ENCODE assay signal across 8 cellular contexts in the genomic region with DNA sequence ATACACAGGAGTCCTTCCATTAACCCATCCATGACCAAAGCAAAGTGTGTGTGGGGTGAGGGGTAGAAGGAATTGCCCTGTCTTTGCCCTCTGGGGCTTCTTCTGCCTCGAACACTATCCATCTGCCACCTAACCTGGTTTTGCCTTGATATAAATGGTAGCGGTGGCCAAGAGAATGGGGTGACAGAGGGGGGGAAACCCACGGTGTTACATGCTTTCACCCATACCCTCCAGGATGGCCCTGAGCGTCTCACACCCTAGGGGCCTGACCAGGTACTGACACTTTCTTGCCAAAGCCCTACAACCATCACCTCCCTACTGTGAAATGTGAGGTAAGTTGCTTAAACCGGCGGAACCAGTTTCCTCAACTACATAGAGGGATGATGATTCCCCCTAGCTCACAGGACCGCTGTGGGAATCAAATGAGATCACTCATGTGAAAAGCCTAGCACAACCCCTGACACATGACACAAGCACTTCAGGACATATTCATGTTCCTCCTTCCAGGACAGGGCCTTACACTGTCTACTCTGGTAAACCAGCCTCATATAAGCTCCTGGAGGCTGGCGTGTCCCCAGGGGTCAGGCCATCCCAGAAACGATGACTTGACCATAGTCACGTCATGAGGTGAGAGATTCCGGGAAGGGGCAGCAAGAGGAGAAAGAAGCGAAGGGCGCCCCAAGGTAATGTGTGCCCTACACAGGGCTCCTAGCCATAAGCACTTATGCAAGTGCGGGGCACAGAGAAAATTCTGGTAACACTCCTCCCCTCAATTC. TPM values are rescaled to one million over a fixed set of nuclear protein-coding genes. Genes with fewer than 3 reads are reported as not detected.
DNase-seq lines count a peak whose midpoint lies in the region; ATAC-seq and TF ChIP-seq lines count a peak whose summit lies in the region.

No MANE protein-coding gene starts in this region.

- DNase-seq in A673 (ENCODE audit: low spot score) (peak; percentile 53), NCI-H748 (lab: John Stamatoyannopoulos, UW; ENCODE audit: unreplicated experiment) (peak; percentile 96), foreskin fibroblast (peak in 1 of 2 donors; percentile 49), neuronal stem cell (ENCODE audit: low spot score) (no peak), aorta (peak; percentile 72 to 75)
- peak; percentile 80 to 83 for DNase-seq in activated T-cell treated with anti-CD3 and anti-CD28 coated beads, Interleukin-2, amount 50 U/mL, for 48 hours

- H3K18ac ChIP-seq in neuronal stem cell (ENCODE audit: low read length) = no peak overlapping the region

- no CpG with 5 or more reads among the region's 14 CpGs for WGBS in neuronal stem cell (ENCODE audit: extremely low coverage in 2 of 2, insufficient read length in 2 of 2, insufficient replicate concordance in 1 of 2), 2 donors
- WGBS in aorta, 2 donors = 78% methylated on average over 14 of the region's 14 CpGs

- H2BK5ac ChIP-seq in neuronal stem cell (ENCODE audit: low read length) = no peak overlapping the region

- no peaks in the 10 kb centered on the region for H3K36me3 ChIP-seq in A673 (ENCODE audit: insufficient read depth, low read length, poor library complexity, severe bottlenecking)
- H3K36me3 ChIP-seq in neuronal stem cell (replicated peaks in 1 of 2; ENCODE audit: control insufficient read depth in 2 of 2, insufficient read depth in 2 of 2, low read length in 2 of 2) = no peaks in the 10 kb centered on the region
- H3K36me3 ChIP-seq in aorta (ENCODE audit: control insufficient read depth in 1 of 2, insufficient read depth in 2 of 2, low read length in 1 of 2) = no peaks in the 10 kb centered on the region

- TF ChIP-seq CTCF in A673 (conservative IDR thresholded peaks at IDR 0.05; ENCODE audit: low read depth, low read length) (0 out of 2 replicates have a peak, but pooled peaks have one; percentile 17), foreskin fibroblast (IDR thresholded peaks at IDR 0.05; ENCODE audit: low read depth, low read length) (no peak)

- peak overlapping the region; percentile 87 for H2AFZ ChIP-seq in neuronal stem cell (ENCODE audit: low read length)

- peak overlapping the region; percentile 73 for H3K4me2 ChIP-seq in neuronal stem cell (ENCODE audit: insufficient read depth, low read length, poor library complexity, severe bottlenecking)

- H3K9me3 ChIP-seq in A673 (ENCODE audit: low read depth, low read length, poor library complexity, severe bottlenecking) = no peaks in the 10 kb centered on the region
- H3K9me3 ChIP-seq in neuronal stem cell (replicated peaks in 1 of 2; ENCODE audit: control insufficient read depth in 2 of 2, insufficient read depth in 1 of 2, low read depth in 1 of 2, low read length in 2 of 2) = no peaks in the 10 kb centered on the region
- H3K9me3 ChIP-seq in aorta (ENCODE audit: control insufficient read depth, low read length) = no peaks in the 10 kb centered on the region

- no peak overlapping the region for H4K8ac ChIP-seq in neuronal stem cell (ENCODE audit: low read depth, low read length)

- H3K27me3 ChIP-seq in A673 (replicated peaks; ENCODE audit: insufficient read depth, low read depth, low read length, poor library complexity) (no peaks in the 10 kb centered on the region), neuronal stem cell (ENCODE audit: control insufficient read depth in 3 of 3, insufficient read depth in 3 of 3, low read depth in 1 of 3, low read length in 3 of 3) (no peaks in the 10 kb centered on the region), aorta (ENCODE audit: control insufficient read depth in 1 of 2, insufficient read depth in 2 of 2, low read length in 1 of 2) (no peaks in the 10 kb centered on the region)

- intact Hi-C loops in A673 (cut with micrococcal nuclease; ENCODE audit: unreplicated experiment) (no loop called here), aorta (cut with DNase I) (loop anchor here in 1 of 2 donors (5.0 kb wide), 1 partner anchor 54 kb away; the partner anchor contains the start of gene PCBP1)

- H3K4me1 ChIP-seq in A673 (ENCODE audit: insufficient read depth, low read length, poor library complexity, severe bottlenecking) = peaks cover 9% of the 10 kb centered on the region
- peaks cover 18 to 20% of the 10 kb centered on the region in 2 donors for H3K4me1 ChIP-seq in neuronal stem cell (ENCODE audit: control insufficient read depth in 2 of 2, insufficient read depth in 1 of 2, low read depth in 1 of 2, low read length in 2 of 2)
- H3K4me1 ChIP-seq in aorta (ENCODE audit: control insufficient read depth in 1 of 2, insufficient read depth in 2 of 2, low read length in 2 of 2) = no peaks in the 10 kb centered on the region

- TSS peak; percentile 84 for BruUV-seq in A673 (replicated peaks; lab: Mats Ljungman, UMichigan)

- no peak overlapping the region for H3K4ac ChIP-seq in neuronal stem cell (ENCODE audit: low read length)

- CTCF ChIA-PET in A673 (lab: Charles Lee) = no interaction called here

- no peak overlapping the region for H2BK15ac ChIP-seq in neuronal stem cell (ENCODE audit: low read length)

- H2BK12ac ChIP-seq in neuronal stem cell (ENCODE audit: low read length) = no peak overlapping the region

- no peak overlapping the region for H3K14ac ChIP-seq in neuronal stem cell (ENCODE audit: low read length)

- H3K23ac ChIP-seq in neuronal stem cell (ENCODE audit: low read depth, low read length, poor library complexity) = no peak overlapping the region

- H3K79me1 ChIP-seq in neuronal stem cell (ENCODE audit: low read depth, low read length) = no peaks in the 10 kb centered on the region

- no peak overlapping the region for H2BK120ac ChIP-seq in neuronal stem cell (ENCODE audit: low read depth, low read length)

- H3K4me3 ChIP-seq in A673 (ENCODE audit: low read depth, low read length, poor library complexity, severe bottlenecking) = peak overlapping the region; percentile 62
- peak overlapping the region; percentile 50 to 63 for H3K4me3 ChIP-seq in foreskin fibroblast (ENCODE audit: low read depth in 1 of 2, low read length in 2 of 2)
- H3K4me3 ChIP-seq in neuronal stem cell (ENCODE audit: low read length in 2 of 2) = peak overlapping the region in 1 of 2 donors; percentile 59
- peak overlapping the region in 1 of 2 donors; percentile 31 for H3K4me3 ChIP-seq in aorta (ENCODE audit: low read length in 2 of 2)

- H3K9ac ChIP-seq in neuronal stem cell (ENCODE audit: low read depth, low read length, poor library complexity) = no peak overlapping the region

- H4K91ac ChIP-seq in neuronal stem cell (ENCODE audit: low read depth, low read length, poor library complexity) = no peak overlapping the region

- POLR2A ChIA-PET in A673 (lab: Charles Lee; ENCODE audit: low non-redundant PET) = interaction anchor here (0.6 kb wide), 1 partner anchor 70 kb away, joined by 3 read pairs; no protein-coding TSS in a partner anchor

- peak; percentile 57 for ATAC-seq in GM18511 (IDR thresholded peaks at IDR 0.05; ENCODE audit: unreplicated experiment)
- peak; percentile 30 for ATAC-seq in HG03097 (IDR thresholded peaks at IDR 0.05; ENCODE audit: low FRiP score, unreplicated experiment)
- no peak for ATAC-seq in aorta (ENCODE audit: low FRiP score)

- H2AK5ac ChIP-seq in neuronal stem cell (ENCODE audit: low read depth, low read length) = no peak overlapping the region

- H3K27ac ChIP-seq in A673 (ENCODE audit: low read depth, low read length, poor library complexity, severe bottlenecking) = peak overlapping the region; percentile 97
- H3K27ac ChIP-seq in neuronal stem cell (replicated peaks; ENCODE audit: low read length) = no peak overlapping the region
- H3K27ac ChIP-seq in aorta (ENCODE audit: low read depth in 1 of 2, low read length in 2 of 2) = peak overlapping the region; percentile 10 to 93

RNA-seq across cellular contexts. Expression of gene C2orf42, which starts 49.7 kb away (rescaled TPM):
- 15.3 and 17.0 TPM in 2 replicates for total RNA-seq in A673 (2021)
- 5.4 TPM for polyA plus RNA-seq in neuronal stem cell (2013, experiment 1 of 2)
- polyA plus RNA-seq in neuronal stem cell (2013, experiment 2 of 2) = 5.6 TPM
- total RNA-seq in aorta = 10 to 100 TPM; 12.4 to 17.9 TPM
- 1 to 10 TPM; 8.0 to 8.1 TPM for polyA plus RNA-seq in aorta

RNA-seq across cellular contexts. Expression of gene PCBP1, which starts 53.9 kb away (rescaled TPM):
- total RNA-seq in A673 (2021) (343 and 350 TPM in 2 replicates), aorta (100 to 1,000 TPM; 263 to 288 TPM)
- 359 TPM for polyA plus RNA-seq in neuronal stem cell (2013, experiment 1 of 2)
- 357 TPM for polyA plus RNA-seq in neuronal stem cell (2013, experiment 2 of 2)
- 100 to 1,000 TPM; 249 to 259 TPM for polyA plus RNA-seq in aorta
